Comparison of ENCODE assay signal across 8 cellular contexts in the genomic region with DNA sequence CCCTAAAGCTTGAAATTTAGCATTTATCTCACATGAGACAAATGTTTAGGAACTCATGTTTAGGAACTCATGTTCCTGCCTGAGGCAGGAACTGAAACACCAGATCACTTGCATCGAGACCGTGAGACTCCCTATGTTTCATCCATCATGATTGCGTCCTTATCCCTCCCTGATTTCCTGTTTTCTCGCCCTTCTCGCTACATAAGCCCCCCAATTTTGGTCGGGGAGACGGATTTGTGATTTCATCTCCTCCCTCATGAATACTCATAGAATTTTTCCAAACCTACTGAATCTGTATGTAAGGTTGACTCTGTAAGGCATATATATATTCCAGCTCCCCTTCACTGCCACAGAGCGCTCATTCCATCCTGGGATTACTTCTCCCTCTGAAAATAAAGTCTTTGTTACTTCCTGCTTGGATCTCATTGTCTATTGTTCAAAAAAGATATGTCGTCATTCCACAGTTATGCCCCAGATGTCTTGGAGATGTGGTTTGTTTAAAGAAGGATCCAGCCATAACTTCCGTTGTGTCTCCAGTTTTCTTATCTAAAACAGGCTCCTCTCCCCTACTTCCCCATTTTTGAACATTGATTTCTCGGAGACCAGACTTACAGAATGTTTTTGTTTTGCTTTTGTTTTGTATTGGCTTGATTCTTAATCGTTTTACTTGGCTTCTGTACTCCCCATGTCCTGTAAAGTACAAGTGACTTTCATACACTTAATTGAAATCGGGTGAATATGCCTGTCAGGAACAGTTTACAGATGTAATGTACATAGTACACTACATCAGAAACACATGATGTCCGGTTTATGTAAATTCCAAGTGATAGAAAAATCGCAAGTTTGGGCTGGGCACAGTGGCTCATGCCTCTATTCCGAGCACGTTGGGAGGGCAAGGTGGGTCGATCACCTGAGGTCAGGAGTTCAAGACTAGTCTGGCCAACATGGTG.
DNase-seq lines count a peak whose midpoint lies in the region; ATAC-seq and TF ChIP-seq lines count a peak whose summit lies in the region.

No MANE protein-coding gene starts in this region.

- H3K36me3 ChIP-seq in ACC112 (ENCODE audit: insufficient read depth, low read length) (no peaks in the 10 kb centered on the region), breast epithelium (no peaks in the 10 kb centered on the region), kidney epithelial cell (ENCODE audit: control insufficient read depth, insufficient read depth, low read length) (no peaks in the 10 kb centered on the region), thymus (ENCODE audit: control insufficient read depth, insufficient read depth) (no peaks in the 10 kb centered on the region)

- H3K4me3 ChIP-seq in ACC112 (ENCODE audit: low read depth, low read length) (peak overlapping the region; percentile 89), breast epithelium (peak overlapping the region; percentile 44 to 76 (median 64)), kidney epithelial cell (ENCODE audit: low read depth, low read length) (peak overlapping the region; percentile 65), thymus (ENCODE audit: low read length) (peak overlapping the region; percentile 59)

- peak; percentile 6 for ATAC-seq in GM19035 (IDR thresholded peaks at IDR 0.05; ENCODE audit: unreplicated experiment)
- no peak for ATAC-seq in omental fat pad (ENCODE audit: low FRiP score)
- ATAC-seq in HG02610 (IDR thresholded peaks at IDR 0.05; ENCODE audit: unreplicated experiment): no peak

- 1% methylated on average over 18 of the region's 18 CpGs for WGBS in thymus

- TF ChIP-seq CTCF in breast epithelium (IDR thresholded peaks at IDR 0.05) (no peak), kidney epithelial cell (IDR thresholded peaks at IDR 0.05; ENCODE audit: insufficient read depth, low read length, poor library complexity, severe bottlenecking) (no peak), omental fat pad (IDR thresholded peaks at IDR 0.05) (no peak)

- peak; percentile 80 for DNase-seq in NCI-H345 treated with DMSO at 0.1 percent for 48 hours (lab: John Stamatoyannopoulos, UW; ENCODE audit: unreplicated experiment)
- peak in 1 of 2 donors; percentile 41 for DNase-seq in breast epithelium (ENCODE audit: low spot score in 2 of 2)
- no peak for DNase-seq in kidney epithelial cell (ENCODE audit: low read depth)
- no peak for DNase-seq in omental fat pad (ENCODE audit: low spot score)

- intact Hi-C loops in breast epithelium (cut with DNase I; ENCODE audit: low total_unique reads): no loop called here

- H2AFZ ChIP-seq in ACC112 (ENCODE audit: low read length, unreplicated experiment): no peak overlapping the region

- peaks cover 4% of the 10 kb centered on the region for H3K4me1 ChIP-seq in ACC112 (ENCODE audit: control insufficient read depth, insufficient read depth, low read length, unreplicated experiment)
- H3K4me1 ChIP-seq in breast epithelium: no peaks in the 10 kb centered on the region
- H3K4me1 ChIP-seq in thymus (ENCODE audit: control insufficient read depth, insufficient read depth, low read length): peaks cover 8% of the 10 kb centered on the region

- H3K27ac ChIP-seq in ACC112 (ENCODE audit: low read depth, low read length) (peak overlapping the region; percentile 87), breast epithelium (peak overlapping the region; percentile 97 to 99), thymus (ENCODE audit: low read depth) (peak overlapping the region; percentile 100)

- H3K9me3 ChIP-seq in breast epithelium (no peaks in the 10 kb centered on the region), thymus (ENCODE audit: control insufficient read depth) (no peaks in the 10 kb centered on the region)

- no peaks in the 10 kb centered on the region for H3K27me3 ChIP-seq in ACC112 (ENCODE audit: insufficient read depth, low read length)
- H3K27me3 ChIP-seq in breast epithelium: no peaks in the 10 kb centered on the region
- no peaks in the 10 kb centered on the region for H3K27me3 ChIP-seq in kidney epithelial cell (ENCODE audit: control insufficient read depth, insufficient read depth, low read length)
- H3K27me3 ChIP-seq in thymus (ENCODE audit: control insufficient read depth, insufficient read depth): no peaks in the 10 kb centered on the region

- TF ChIP-seq POLR2A in breast epithelium (IDR thresholded peaks at IDR 0.05): peak; percentile 62

- no peaks in the 10 kb centered on the region for H3K79me2 ChIP-seq in ACC112 (ENCODE audit: control insufficient read depth, insufficient read depth, low read length, unreplicated experiment)
